ENCODE assay signal across 28 cellular contexts in the genomic region with DNA sequence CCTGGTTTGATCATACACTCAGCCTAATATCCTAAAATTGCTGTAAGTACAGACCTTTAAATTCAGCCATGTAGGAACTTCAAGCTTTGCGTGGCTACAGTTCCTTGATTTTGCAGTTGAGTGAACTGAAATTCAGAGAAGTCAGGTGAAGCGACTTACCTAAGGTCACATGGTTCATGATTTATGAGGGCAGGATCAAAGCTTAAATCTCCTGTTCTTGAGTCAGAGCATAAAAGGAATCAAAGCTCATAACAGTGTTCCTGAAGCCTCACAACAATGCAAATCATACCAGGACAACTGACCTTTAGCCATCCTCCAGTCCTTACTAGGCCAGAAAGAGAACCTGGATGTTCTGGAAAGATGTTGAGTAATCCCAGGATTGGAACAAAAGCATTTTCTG.
A peak's percentile ranks its signal among the peaks of the same experiment; 100 is the strongest.
DNase-seq lines count a peak whose midpoint lies in the region; ATAC-seq, FAIRE-seq and TF ChIP-seq lines count a peak whose summit lies in the region.
"Had no signal": no experiment of that assay in that cellular context is flagged by ENCODE, and none has a peak within 500 bp of the region (broad histone marks: within the 10 kb centered on the region; RNA-seq: fewer than 3 reads in every experiment).

No MANE protein-coding gene starts in this region.

- H3K27ac Mint-ChIP-seq in activated T-helper 2 cell treated with anti-CD3 and anti-CD28 coated beads, Interferon-gamma antibody, Interleukin-2, Interleukin-4, amounts not matched to agents 10 μg/mL and 5 μg/mL and 100 μg/mL, durations not matched to agents 14 hours and 24 hours and 36 hours, result no peak overlapping the region
- H3K27ac Mint-ChIP-seq: CD14-positive monocyte; CD4-positive, alpha-beta memory T cell; CD4-positive, CD25-positive, alpha-beta regulatory T cell; CD8-positive, alpha-beta memory T cell had no signal

- no peak for TF ChIP-seq POLR2A in H1 (IDR thresholded peaks at IDR 0.05; ENCODE audit: control extremely low read depth in 1 of 2, low read depth in 2 of 2, low read length in 2 of 2)
- TF ChIP-seq POLR2A in upper lobe of left lung (IDR thresholded peaks at IDR 0.05), result no peak

- no peak overlapping the region for H3K9ac ChIP-seq in H1 (replicated peaks in 1 of 4; ENCODE audit: extremely low read depth in 1 of 4, low read depth in 3 of 4, low read length in 3 of 4)
- H3K9ac ChIP-seq: BLaER1 had no signal

- intact Hi-C loops in Right ventricle myocardium superior (cut with DNase I), result no loop called here
- intact Hi-C loops in activated T-helper 2 cell treated with anti-CD3 and anti-CD28 coated beads, Interferon-gamma antibody, Interleukin-2, Interleukin-4, amounts not matched to agents 10 μg/mL and 5 μg/mL and 100 μg/mL, durations not matched to agents 14 hours and 24 hours and 36 hours (cut with micrococcal nuclease), result no loop called here

- no peak overlapping the region for H3K27ac ChIP-seq in H1 (ENCODE audit: low read depth, low read length)
- H3K27ac ChIP-seq in hepatocyte, result no peak overlapping the region
- H3K27ac ChIP-seq in upper lobe of left lung, result no peak overlapping the region
- H3K27ac ChIP-seq: BLaER1 had no signal

- POLR2A ChIA-PET in H1 (lab: Charles Lee; ENCODE audit: partially characterized antibody), result no interaction called here

- no peak overlapping the region for H2BK15ac ChIP-seq in H1 (ENCODE audit: low read length)

- H2AFZ ChIP-seq in H1 (ENCODE audit: low read length) (peak overlapping the region; percentile 20; the same call in 1 of the 2 replicates), hepatocyte (no peak overlapping the region)

- H3K36me3 Mint-ChIP-seq in activated T-helper 2 cell treated with anti-CD3 and anti-CD28 coated beads, Interferon-gamma antibody, Interleukin-2, Interleukin-4, amounts not matched to agents 10 μg/mL and 5 μg/mL and 100 μg/mL, durations not matched to agents 14 hours and 24 hours and 36 hours (ENCODE audit: low read depth), result no peaks in the 10 kb centered on the region
- H3K36me3 Mint-ChIP-seq: CD14-positive monocyte; CD4-positive, alpha-beta memory T cell; CD4-positive, CD25-positive, alpha-beta regulatory T cell; CD8-positive, alpha-beta memory T cell had no signal

- no peak overlapping the region for H2BK5ac ChIP-seq in H1 (ENCODE audit: low read depth, low read length)

- FAIRE-seq in H1 (lab: Jason Lieb, UNC), result no peak
- FAIRE-seq: A204.1, GM12878, GM12892, GM18507 had no signal

- no peak overlapping the region for H4K91ac ChIP-seq in H1 (replicated peaks; ENCODE audit: insufficient read length, low read length)

- H3K9me2 ChIP-seq in hepatocyte (replicated peaks; ENCODE audit: insufficient read depth), result no peaks in the 10 kb centered on the region

- CTCF ChIA-PET in H1 (lab: Charles Lee; ENCODE audit: partially characterized antibody), result interaction anchor here (0.7 to 1.2 kb wide), 5 partner anchors 21 to 220 kb away, joined by 3 to 4 read pairs (median 3); no protein-coding TSS in a partner anchor

- H4K8ac ChIP-seq in H1 (ENCODE audit: extremely low read depth, insufficient read depth, low read length), result no peak overlapping the region

- H3K79me1 ChIP-seq in H1 (ENCODE audit: low read depth, low read length), result no peaks in the 10 kb centered on the region

- TF ChIP-seq CTCF in H1 (IDR thresholded peaks at IDR 0.05; ENCODE audit: control extremely low read depth in 1 of 3, insufficient read depth in 1 of 3, low read depth in 1 of 3, low read length in 3 of 3) (no peak), hepatocyte (IDR thresholded peaks at IDR 0.05; ENCODE audit: poor library complexity) (no peak), upper lobe of left lung (IDR thresholded peaks at IDR 0.05) (no peak)

- no peak overlapping the region for H3K23ac ChIP-seq in H1 (ENCODE audit: insufficient read length)

- H3K79me2 ChIP-seq in H1 (ENCODE audit: control insufficient read depth in 1 of 2, insufficient read depth in 2 of 2, low read length in 2 of 2), result no peaks in the 10 kb centered on the region
- no peaks in the 10 kb centered on the region for H3K79me2 ChIP-seq in hepatocyte

- H2BK20ac ChIP-seq in H1 (ENCODE audit: low read length), result no peak overlapping the region

- H3K18ac ChIP-seq in H1 (ENCODE audit: extremely low read depth, low read length), result no peak overlapping the region

- no peak overlapping the region for H3K14ac ChIP-seq in H1 (ENCODE audit: insufficient read length)

- H3K56ac ChIP-seq in H1 (replicated peaks; ENCODE audit: insufficient read length, low read depth, low read length), result no peak overlapping the region

- DNase-seq in H1 (ENCODE audit: low read depth in 1 of 2, low spot score in 2 of 2) (no peak), hepatocyte (ENCODE audit: low spot score) (peak; percentile 13), left kidney (ENCODE audit: low read depth, low spot score) (peak; percentile 53), Right ventricle myocardium superior (no peak), upper lobe of left lung (no peak), NCI-H1417 treated with DMSO at 0.1 percent for 48 hours (lab: John Stamatoyannopoulos, UW) (no peak)
- no peak for DNase-seq in activated T-helper 2 cell treated with anti-CD3 and anti-CD28 coated beads, Interferon-gamma antibody, Interleukin-2, Interleukin-4, amounts not matched to agents 10 μg/mL and 5 μg/mL and 100 μg/mL, durations not matched to agents 14 hours and 24 hours and 36 hours (ENCODE audit: low spot score)
- DNase-seq: 8988T; ACHN; BE2C; C1 segment of cervical spinal cord; CD4-positive, alpha-beta memory T cell; CD4-positive, CD25-positive, alpha-beta regulatory T cell; CD8-positive, alpha-beta memory T cell; COR-L47; DMS 273 treated with DMSO at 0.1 percent for 48 hours; DMS153; DMS53; DMS79; DND-41; EL; GDM1 had no signal

- no peaks in the 10 kb centered on the region for H3K4me1 ChIP-seq in H1 (replicated peaks in 1 of 4; ENCODE audit: control insufficient read depth in 3 of 4, insufficient read depth in 4 of 4, low read length in 3 of 4)
- H3K4me1 ChIP-seq in hepatocyte (ENCODE audit: insufficient read depth), result no peaks in the 10 kb centered on the region
- no peaks in the 10 kb centered on the region for H3K4me1 ChIP-seq in upper lobe of left lung
- H3K4me1 ChIP-seq: BE2C had no signal

- TF ChIP-seq EP300 in H1 (IDR thresholded peaks at IDR 0.05; ENCODE audit: borderline replicate concordance in 1 of 2, low read depth in 2 of 2, low read length in 2 of 2), result no peak
- TF ChIP-seq EP300 in upper lobe of left lung (IDR thresholded peaks at IDR 0.05), result no peak

- no peak overlapping the region for H3K4me3 Mint-ChIP-seq in activated T-helper 2 cell treated with anti-CD3 and anti-CD28 coated beads, Interferon-gamma antibody, Interleukin-2, Interleukin-4, amounts not matched to agents 10 μg/mL and 5 μg/mL and 100 μg/mL, durations not matched to agents 14 hours and 24 hours and 36 hours (ENCODE audit: low read depth)
- H3K4me3 Mint-ChIP-seq: CD14-positive monocyte; CD4-positive, alpha-beta memory T cell; CD4-positive, CD25-positive, alpha-beta regulatory T cell; CD8-positive, alpha-beta memory T cell had no signal

- no peak overlapping the region for H2BK120ac ChIP-seq in H1 (replicated peaks; ENCODE audit: low read depth, low read length)

- H3K27me3 ChIP-seq in H1 (replicated peaks in 1 of 4; ENCODE audit: control insufficient read depth in 3 of 4, extremely low read depth in 1 of 4, insufficient read depth in 3 of 4, low read length in 3 of 4), result no peaks in the 10 kb centered on the region
- peaks cover 4% of the 10 kb centered on the region for H3K27me3 ChIP-seq in hepatocyte
- no peaks in the 10 kb centered on the region for H3K27me3 ChIP-seq in upper lobe of left lung
- H3K27me3 ChIP-seq: BLaER1 had no signal

- no peak overlapping the region for H2BK12ac ChIP-seq in H1 (ENCODE audit: low read depth, low read length)

- no peaks in the 10 kb centered on the region for H3K23me2 ChIP-seq in H1 (ENCODE audit: low read depth, low read length)

- 93% methylated on average over 2 of the region's 2 CpGs; no CpG with 5 or more reads in 1 of the 2 experiments for WGBS in H1 (ENCODE audit: extremely low coverage in 1 of 2, insufficient coverage in 1 of 2, insufficient read length in 1 of 2, insufficient replicate concordance in 2 of 2, low coverage in 1 of 2, low lambda C conversion rate in 2 of 2, missing lambda C conversion rate in 1 of 2), 2 experiments
- 96% methylated on average over 2 of the region's 2 CpGs for WGBS in hepatocyte (ENCODE audit: low lambda C conversion rate, missing lambda C conversion rate)
- WGBS in upper lobe of left lung, 2 donors, result 94% methylated on average over 2 of the region's 2 CpGs

- no peak overlapping the region for H2AK5ac ChIP-seq in H1 (ENCODE audit: low read depth, low read length)

- H4K20me1 ChIP-seq in H1 (replicated peaks in 1 of 2; ENCODE audit: control insufficient read depth in 1 of 2, insufficient read depth in 2 of 2, low read length in 2 of 2) (no peaks in the 10 kb centered on the region), hepatocyte (ENCODE audit: insufficient read depth, poor library complexity, severe bottlenecking) (no peaks in the 10 kb centered on the region)
- H4K20me1 ChIP-seq: BLaER1 had no signal

- no peak overlapping the region for H3K4ac ChIP-seq in H1 (replicated peaks; ENCODE audit: insufficient read length, low read depth, low read length)

- H3K4me3 ChIP-seq in H1 (ENCODE audit: extremely low read depth in 1 of 4, insufficient read depth in 2 of 4, low read depth in 3 of 4, low read length in 4 of 4) (no peak overlapping the region), hepatocyte (no peak overlapping the region), upper lobe of left lung (no peak overlapping the region)
- H3K4me3 ChIP-seq: BLaER1, GM12878 had no signal

- H3K36me3 ChIP-seq in H1 (ENCODE audit: control insufficient read depth in 2 of 4, insufficient read depth in 4 of 4, low read length in 3 of 4) (no peaks in the 10 kb centered on the region), hepatocyte (replicated peaks; ENCODE audit: insufficient read depth, low read depth) (no peaks in the 10 kb centered on the region), upper lobe of left lung (no peaks in the 10 kb centered on the region)
- H3K36me3 ChIP-seq: BE2C, BLaER1 had no signal

- ATAC-seq in Right ventricle myocardium superior (ENCODE audit: poor library complexity) (no peak), upper lobe of left lung (ENCODE audit: low FRiP score in 2 of 2) (no peak)
- ATAC-seq: GM12878 had no signal

- no peaks in the 10 kb centered on the region for H3K4me1 Mint-ChIP-seq in activated T-helper 2 cell treated with anti-CD3 and anti-CD28 coated beads, Interferon-gamma antibody, Interleukin-2, Interleukin-4, amounts not matched to agents 10 μg/mL and 5 μg/mL and 100 μg/mL, durations not matched to agents 14 hours and 24 hours and 36 hours (ENCODE audit: low read depth)
- H3K4me1 Mint-ChIP-seq: CD14-positive monocyte; CD4-positive, alpha-beta memory T cell; CD4-positive, CD25-positive, alpha-beta regulatory T cell; CD8-positive, alpha-beta memory T cell had no signal

- H3K9me3 Mint-ChIP-seq in activated T-helper 2 cell treated with anti-CD3 and anti-CD28 coated beads, Interferon-gamma antibody, Interleukin-2, Interleukin-4, amounts not matched to agents 10 μg/mL and 5 μg/mL and 100 μg/mL, durations not matched to agents 14 hours and 24 hours and 36 hours, result no peaks in the 10 kb centered on the region
- H3K9me3 Mint-ChIP-seq: CD8-positive, alpha-beta memory T cell had no signal

- H3K4me2 ChIP-seq in H1 (ENCODE audit: insufficient read depth in 1 of 2, low read depth in 2 of 2, low read length in 2 of 2) (no peak overlapping the region), hepatocyte (no peak overlapping the region)
- H3K4me2 ChIP-seq: BLaER1 had no signal

- peaks cover 6% of the 10 kb centered on the region for H3K27me3 Mint-ChIP-seq in activated T-helper 2 cell treated with anti-CD3 and anti-CD28 coated beads, Interferon-gamma antibody, Interleukin-2, Interleukin-4, amounts not matched to agents 10 μg/mL and 5 μg/mL and 100 μg/mL, durations not matched to agents 14 hours and 24 hours and 36 hours (ENCODE audit: low read depth)
- H3K27me3 Mint-ChIP-seq: CD4-positive, CD25-positive, alpha-beta regulatory T cell had no signal

- no peak overlapping the region for H4K5ac ChIP-seq in H1 (ENCODE audit: insufficient read length, low read depth, low read length)

- H3K9me3 ChIP-seq in H1 (ENCODE audit: insufficient read depth in 2 of 2, low read depth in 1 of 2, low read length in 1 of 2) (no peaks in the 10 kb centered on the region), hepatocyte (ENCODE audit: low read depth) (no peaks in the 10 kb centered on the region), upper lobe of left lung (no peaks in the 10 kb centered on the region)
- H3K9me3 ChIP-seq: BE2C, BLaER1 had no signal

- no peak for TF ChIP-seq RAD21 in H1 (IDR thresholded peaks at IDR 0.05 in 1 of 2, conservative IDR thresholded peaks at IDR 0.05 in 1 of 2; ENCODE audit: low read depth in 2 of 2, low read length in 2 of 2)

Comparison
In these comparisons a context has a peak if more than half of its experiments do, and no peak if none do; other contexts are left out.
1. DNase-seq: peak in hepatocyte (single experiment) and left kidney (single experiment); none in H1 (0 of 2), Right ventricle myocardium superior (single experiment), upper lobe of left lung (0 of 2), NCI-H1417 treated with DMSO at 0.1 percent for 48 hours (single experiment) and activated T-helper 2 cell treated with anti-CD3 and anti-CD28 coated beads, Interferon-gamma antibody, Interleukin-2, Interleukin-4, amounts not matched to agents 10 μg/mL and 5 μg/mL and 100 μg/mL, durations not matched to agents 14 hours and 24 hours and 36 hours (single experiment).